In genomic region chr17:8146381-8147140, GRCh38 we compare ENCODE assay signal across 21 cellular contexts. TPM values are rescaled to one million over a fixed set of nuclear protein-coding genes. Genes with fewer than 3 reads are reported as not detected.
DNase-seq lines count a peak whose midpoint lies in the region; TF ChIP-seq lines count a peak whose summit lies in the region.
"Had no signal": no experiment of that assay in that cellular context is flagged by ENCODE, and none has a peak within 500 bp of the region (broad histone marks: within the 10 kb centered on the region; RNA-seq: fewer than 3 reads in every experiment).

No MANE protein-coding gene starts in this region.

- no peaks in the 10 kb centered on the region for H3K27me3 ChIP-seq in skeletal muscle tissue (ENCODE audit: control insufficient read depth in 3 of 3, insufficient read depth in 3 of 3, low read length in 3 of 3)
- H3K27me3 ChIP-seq: heart right ventricle, SJSA1, suprapubic skin had no signal

- no peak for DNase-seq in T-helper 2 cell treated with Interferon-gamma antibody and Interleukin-4, amounts not matched to agents 5 μg/mL and 100 μg/mL, for 36 hours (ENCODE audit: low spot score)
- DNase-seq in T-helper 2 cell (no peak), RWPE1 (ENCODE audit: low spot score) (no peak), fibroblast of gingiva (ENCODE audit: low read depth) (peak; percentile 0), T1000 (lab: John Stamatoyannopoulos, UW) (no peak), NCI-H446 (lab: John Stamatoyannopoulos, UW) (no peak), foreskin melanocyte (no peak)
- DNase-seq: activated CD4-positive, alpha-beta T cell treated with anti-CD3 and anti-CD28 coated beads, Interleukin-2, amount 10 ng/mL, durations not matched to agents 7 days and 5 days; activated T-cell treated with anti-CD3 and anti-CD28 coated beads, Interleukin-2, amount 50 U/mL, for 1 hour; C1 segment of cervical spinal cord; dermis blood vessel endothelial cell; heart right ventricle; NCI-H187 treated with DMSO at 0.1 percent for 48 hours had no signal

- H3K36me3 Mint-ChIP-seq in T-helper 2 cell treated with Interferon-gamma antibody and Interleukin-4, amounts not matched to agents 5 μg/mL and 100 μg/mL, for 36 hours (ENCODE audit: low read depth), result peaks cover 35% of the 10 kb centered on the region

- no peaks in the 10 kb centered on the region for H3K27me3 Mint-ChIP-seq in T-helper 2 cell treated with Interferon-gamma antibody and Interleukin-4, amounts not matched to agents 5 μg/mL and 100 μg/mL, for 36 hours (ENCODE audit: low read depth)
- H3K27me3 Mint-ChIP-seq: activated CD4-positive, alpha-beta T cell treated with anti-CD3 and anti-CD28 coated beads, Interleukin-2, amount 10 ng/mL, durations not matched to agents 7 days and 5 days had no signal

- no peak overlapping the region for H3K4me3 ChIP-seq in skeletal muscle tissue (ENCODE audit: low read length in 3 of 3)
- H3K4me3 ChIP-seq: heart right ventricle, SJSA1, suprapubic skin had no signal

- no peak for TF ChIP-seq CTCF in RWPE1 (conservative IDR thresholded peaks at IDR 0.05; ENCODE audit: low read depth)

- H3K4me1 ChIP-seq in skeletal muscle tissue (ENCODE audit: control insufficient read depth in 3 of 3, insufficient read depth in 3 of 3, low read length in 3 of 3), result peaks cover 34 to 83% (median 69%) of the 10 kb centered on the region in 3 donors

- H3K4me1 Mint-ChIP-seq in T-helper 2 cell treated with Interferon-gamma antibody and Interleukin-4, amounts not matched to agents 5 μg/mL and 100 μg/mL, for 36 hours (ENCODE audit: low read depth), result peaks cover 2% of the 10 kb centered on the region

- no peaks in the 10 kb centered on the region for H3K9me3 ChIP-seq in skeletal muscle tissue (ENCODE audit: control insufficient read depth in 3 of 3, low read length in 3 of 3)
- H3K9me3 ChIP-seq: heart right ventricle, SJSA1, suprapubic skin had no signal

- POLR2A ChIA-PET in RWPE1 (lab: Yijun Ruan, JAX; ENCODE audit: low non-redundant PET), result no interaction called here

- H3K36me3 ChIP-seq in skeletal muscle tissue (ENCODE audit: control insufficient read depth in 3 of 3, insufficient read depth in 3 of 3, low read length in 3 of 3), result peaks cover 82 to 89% (median 88%) of the 10 kb centered on the region in 3 donors

- CTCF ChIA-PET in RWPE1 (lab: Yijun Ruan, JAX), result no interaction called here

- H3K9ac ChIP-seq in skeletal muscle tissue (ENCODE audit: low read depth in 1 of 3, low read length in 3 of 3), result peak overlapping the region in 1 of 3 donors; percentile 60

- H3K27ac Mint-ChIP-seq in T-helper 2 cell treated with Interferon-gamma antibody and Interleukin-4, amounts not matched to agents 5 μg/mL and 100 μg/mL, for 36 hours, result peak overlapping the region; percentile 12

- no peaks in the 10 kb centered on the region for H3K9me3 Mint-ChIP-seq in T-helper 2 cell treated with Interferon-gamma antibody and Interleukin-4, amounts not matched to agents 5 μg/mL and 100 μg/mL, for 36 hours
- H3K9me3 Mint-ChIP-seq: activated CD4-positive, alpha-beta T cell treated with anti-CD3 and anti-CD28 coated beads, Interleukin-2, amount 10 ng/mL, durations not matched to agents 7 days and 5 days had no signal

- peak overlapping the region; percentile 98 for H3K27ac ChIP-seq in RWPE1
- H3K27ac ChIP-seq in skeletal muscle tissue (ENCODE audit: low read depth, low read length), result peak overlapping the region; percentile 70
- H3K27ac ChIP-seq: 22Rv1, SJSA1, suprapubic skin had no signal

- no peak overlapping the region for H3K4me3 Mint-ChIP-seq in T-helper 2 cell treated with Interferon-gamma antibody and Interleukin-4, amounts not matched to agents 5 μg/mL and 100 μg/mL, for 36 hours
- H3K4me3 Mint-ChIP-seq: activated CD4-positive, alpha-beta T cell treated with anti-CD3 and anti-CD28 coated beads, Interleukin-2, amount 10 ng/mL, durations not matched to agents 7 days and 5 days had no signal

RNA-seq across cellular contexts. Expression of gene PER1, which starts 5.6 kb away (rescaled TPM):
- 37.1 TPM for total RNA-seq in skeletal muscle tissue

RNA-seq across cellular contexts. Expression of gene VAMP2, which starts 16.2 kb away (rescaled TPM):
- total RNA-seq in skeletal muscle tissue, result 8.4 TPM

RNA-seq across cellular contexts. Expression of gene HES7, which starts 22.7 kb away (rescaled TPM):
- under 0.01 TPM for total RNA-seq in skeletal muscle tissue
- total RNA-seq: dermis blood vessel endothelial cell, kidney epithelial cell, mononuclear cell, SJSA1, suprapubic skin had no signal

RNA-seq across cellular contexts. Expression of gene ALOXE3, which starts 28.2 kb away (rescaled TPM):
- total RNA-seq in skeletal muscle tissue, result not detected
- total RNA-seq: activated CD4-positive, alpha-beta T cell treated with anti-CD3 and anti-CD28 coated beads, Interleukin-2, amount 10 ng/mL, durations not matched to agents 7 days and 5 days; Daoy; dermis blood vessel endothelial cell; heart right ventricle; NCI-H460; SJSA1 had no signal

RNA-seq across cellular contexts. Expression of gene TMEM107, which starts 29.6 kb away (rescaled TPM):
- total RNA-seq in skeletal muscle tissue, result 25.1 TPM
